In genomic region chr3:137191133-137191923, GRCh38 we compare ENCODE assay signal across 25 cellular contexts.
DNase-seq lines count a peak whose midpoint lies in the region; ATAC-seq and TF ChIP-seq lines count a peak whose summit lies in the region.
"Had no signal": no experiment of that assay in that cellular context is flagged by ENCODE, and none has a peak within 500 bp of the region (broad histone marks: within the 10 kb centered on the region; RNA-seq: fewer than 3 reads in every experiment).

No MANE protein-coding gene starts in this region.

- TF ChIP-seq EP300 in gastroesophageal sphincter (IDR thresholded peaks at IDR 0.05) = no peak

- H3K4me3 ChIP-seq in GM23248 = no peak overlapping the region
- H3K4me3 ChIP-seq in gastroesophageal sphincter = no peak overlapping the region
- H3K4me3 ChIP-seq: A549, GM12878, PC-9 had no signal

- H3K27me3 Mint-ChIP-seq in activated T-cell treated with anti-CD3 and anti-CD28 coated beads, Interleukin-2, amount 50 U/mL, for 72 hours (ENCODE audit: low read depth) = peaks cover 11% of the 10 kb centered on the region
- H3K27me3 Mint-ChIP-seq: B cell had no signal

- no peaks in the 10 kb centered on the region for H3K9me3 Mint-ChIP-seq in activated T-cell treated with anti-CD3 and anti-CD28 coated beads, Interleukin-2, amount 50 U/mL, for 72 hours
- H3K9me3 Mint-ChIP-seq: CD8-positive, alpha-beta T cell had no signal

- H3K36me3 ChIP-seq in GM23248 (ENCODE audit: low read depth) (no peaks in the 10 kb centered on the region), gastroesophageal sphincter (no peaks in the 10 kb centered on the region)

- H3K9me2 ChIP-seq in GM23248 (ENCODE audit: insufficient read depth) = no peaks in the 10 kb centered on the region

- no peak for TF ChIP-seq CTCF in gastroesophageal sphincter (IDR thresholded peaks at IDR 0.05)

- intact Hi-C loops in sciatic nerve (cut with DNase I) = no loop called here

- H3K4me3 Mint-ChIP-seq in activated T-cell treated with anti-CD3 and anti-CD28 coated beads, Interleukin-2, amount 50 U/mL, for 72 hours = no peak overlapping the region
- H3K4me3 Mint-ChIP-seq: B cell; CD8-positive, alpha-beta T cell; IgD-negative memory B cell had no signal

- DNase-seq in AG20443 (ENCODE audit: low spot score) (peak; percentile 13), GM23248 (peak; percentile 15), sciatic nerve (ENCODE audit: low spot score) (no peak), ACHN (no peak), amniotic stem cell (lab: John Stamatoyannopoulos, UW) (no peak)
- no peak for DNase-seq in activated T-cell treated with anti-CD3 and anti-CD28 coated beads, Interleukin-2, amount 50 U/mL, for 72 hours
- DNase-seq: Caco-2; CD8-positive, alpha-beta T cell; NCI-H1048; NCI-H1417; NCI-H1694; NCI-H2029 treated with DMSO at 0.1 percent for 48 hours; NCI-H2227 treated with DMSO at 0.1 percent for 48 hours; NCI-H526 treated with DMSO at 0.1 percent for 48 hours; PC-9; SHP77 had no signal

- H3K4me1 ChIP-seq in GM23248 (ENCODE audit: insufficient read depth) = no peaks in the 10 kb centered on the region
- H3K4me1 ChIP-seq in gastroesophageal sphincter = no peaks in the 10 kb centered on the region
- H3K4me1 ChIP-seq: A549, Caco-2 had no signal

- H3F3A ChIP-seq in GM23248 (ENCODE audit: insufficient read depth) = no peaks in the 10 kb centered on the region

- H3K27me3 ChIP-seq in GM23248 (replicated peaks; ENCODE audit: insufficient read depth) = no peaks in the 10 kb centered on the region
- H3K27me3 ChIP-seq in gastroesophageal sphincter = no peaks in the 10 kb centered on the region

- in situ Hi-C loops in GM23248 (cut with MboI) = no loop called here
- in situ Hi-C loops in ACHN (cut with HindIII; ENCODE audit: low pct_ligation_motif_present, low pct_unique_long_range_greater_than_20kb, low sequenced_read_pairs) = no loop called here

- no peaks in the 10 kb centered on the region for H3K36me3 Mint-ChIP-seq in activated T-cell treated with anti-CD3 and anti-CD28 coated beads, Interleukin-2, amount 50 U/mL, for 72 hours (ENCODE audit: insufficient read depth in 2 of 2)
- H3K36me3 Mint-ChIP-seq: CD8-positive, alpha-beta T cell; IgD-negative memory B cell had no signal

- H3K27ac ChIP-seq in GM23248 (no peak overlapping the region), gastroesophageal sphincter (peak overlapping the region in 1 of 4 donors; percentile 24)
- H3K27ac ChIP-seq: A549, C4-2B, HL-60, KMS-11, PC-9 had no signal

- no peak overlapping the region for H2AFZ ChIP-seq in GM23248
- H2AFZ ChIP-seq: PC-9 had no signal

- H3K27ac Mint-ChIP-seq in activated T-cell treated with anti-CD3 and anti-CD28 coated beads, Interleukin-2, amount 50 U/mL, for 72 hours = no peak overlapping the region
- H3K27ac Mint-ChIP-seq: B cell; CD8-positive, alpha-beta T cell; IgD-negative memory B cell had no signal

- H3K79me2 ChIP-seq in GM23248 (ENCODE audit: insufficient read depth) = no peaks in the 10 kb centered on the region

- no peaks in the 10 kb centered on the region for H4K20me1 ChIP-seq in GM23248 (ENCODE audit: insufficient read depth)

- H3K9me3 ChIP-seq in GM23248 (ENCODE audit: low read depth) (no peaks in the 10 kb centered on the region), gastroesophageal sphincter (no peaks in the 10 kb centered on the region)
- H3K9me3 ChIP-seq: A549, Caco-2 had no signal

- no peak overlapping the region for H3K9ac ChIP-seq in GM23248
- H3K9ac ChIP-seq: KMS-11 had no signal

- H3K4me1 Mint-ChIP-seq in activated T-cell treated with anti-CD3 and anti-CD28 coated beads, Interleukin-2, amount 50 U/mL, for 72 hours (ENCODE audit: low read depth) = no peaks in the 10 kb centered on the region
- H3K4me1 Mint-ChIP-seq: B cell, IgD-negative memory B cell had no signal

- TF ChIP-seq POLR2A in gastroesophageal sphincter (IDR thresholded peaks at IDR 0.05) = no peak

- WGBS in GM23248 (ENCODE audit: low coverage in 1 of 2, low lambda C conversion rate in 2 of 2, missing lambda C conversion rate in 2 of 2), 2 experiments = 44 to 46% methylated on average over 6 of the region's 6 CpGs
- WGBS in gastroesophageal sphincter (ENCODE audit: low coverage in 1 of 2), 2 donors = 44 to 85% methylated on average over 4 to 6 of the region's 6 CpGs

- ATAC-seq in gastroesophageal sphincter = peak; percentile 66
- peak; percentile 55 for ATAC-seq in sciatic nerve
- no peak for ATAC-seq in activated T-cell treated with anti-CD3 and anti-CD28 coated beads, Interleukin-2, amount 50 U/mL, for 72 hours (replicated peaks in 1 of 2)
- ATAC-seq: A549; CD8-positive, alpha-beta T cell; GM12878; HCT116 had no signal

- H3K4me2 ChIP-seq in GM23248 (ENCODE audit: unreplicated experiment) = no peak overlapping the region
- H3K4me2 ChIP-seq: A549, KMS-11, PC-9 had no signal

Comparison
In these comparisons a context has a peak if more than half of its experiments do, and no peak if none do; other contexts are left out.
1. DNase-seq: peak in AG20443 (single experiment) and GM23248 (single experiment); none in sciatic nerve (single experiment), ACHN (single experiment), activated T-cell treated with anti-CD3 and anti-CD28 coated beads, Interleukin-2, amount 50 U/mL, for 72 hours (0 of 2) and amniotic stem cell (single experiment).
2. ATAC-seq: peak in gastroesophageal sphincter (single experiment) and sciatic nerve (single experiment); none in activated T-cell treated with anti-CD3 and anti-CD28 coated beads, Interleukin-2, amount 50 U/mL, for 72 hours (0 of 2).